ENCODE assay signal across 1 cellular context in genomic region chr3:23807161-23808015, GRCh38.
TF ChIP-seq lines count a peak whose summit lies in the region.

No MANE protein-coding gene starts in this region.

TF ChIP-seq in K562, 482 proteins besides CTCF, POLR2A, EP300 and RAD21 (continued from another document):
- TF ChIP-seq UBTF (IDR thresholded peaks at IDR 0.05; ENCODE audit: borderline replicate concordance in 1 of 2, low read depth in 2 of 2, low read length in 2 of 2) = 0 out of 4 replicates have a peak, but pooled peaks of 1 of the 2 experiments have one; percentile 9
- TF ChIP-seq FOSL1 (tag; conservative IDR thresholded peaks at IDR 0.05) = no peak
- TF ChIP-seq ZNF512 (tag; IDR thresholded peaks at IDR 0.05) = 0 out of 2 replicates have a peak, but pooled peaks have one; percentile 4
- no peak for TF ChIP-seq SAFB2 (IDR thresholded peaks at IDR 0.05; ENCODE audit: borderline replicate concordance, low read depth, low read length, severe bottlenecking)
- 0 out of 2 replicates have a peak, but pooled peaks have one; percentile 24 for TF ChIP-seq ZNF384 (IDR thresholded peaks at IDR 0.05; ENCODE audit: low read depth, low read length)
- TF ChIP-seq TCF7L2 (IDR thresholded peaks at IDR 0.05; ENCODE audit: low read depth, low read length) = no peak
- no peak for TF ChIP-seq ZC3H8 (IDR thresholded peaks at IDR 0.05)
- peak; percentile 23 for TF ChIP-seq RBBP5 (IDR thresholded peaks at IDR 0.05; ENCODE audit: borderline replicate concordance, insufficient read depth, low read length, poor library complexity, severe bottlenecking)
- TF ChIP-seq, protein P1, sequence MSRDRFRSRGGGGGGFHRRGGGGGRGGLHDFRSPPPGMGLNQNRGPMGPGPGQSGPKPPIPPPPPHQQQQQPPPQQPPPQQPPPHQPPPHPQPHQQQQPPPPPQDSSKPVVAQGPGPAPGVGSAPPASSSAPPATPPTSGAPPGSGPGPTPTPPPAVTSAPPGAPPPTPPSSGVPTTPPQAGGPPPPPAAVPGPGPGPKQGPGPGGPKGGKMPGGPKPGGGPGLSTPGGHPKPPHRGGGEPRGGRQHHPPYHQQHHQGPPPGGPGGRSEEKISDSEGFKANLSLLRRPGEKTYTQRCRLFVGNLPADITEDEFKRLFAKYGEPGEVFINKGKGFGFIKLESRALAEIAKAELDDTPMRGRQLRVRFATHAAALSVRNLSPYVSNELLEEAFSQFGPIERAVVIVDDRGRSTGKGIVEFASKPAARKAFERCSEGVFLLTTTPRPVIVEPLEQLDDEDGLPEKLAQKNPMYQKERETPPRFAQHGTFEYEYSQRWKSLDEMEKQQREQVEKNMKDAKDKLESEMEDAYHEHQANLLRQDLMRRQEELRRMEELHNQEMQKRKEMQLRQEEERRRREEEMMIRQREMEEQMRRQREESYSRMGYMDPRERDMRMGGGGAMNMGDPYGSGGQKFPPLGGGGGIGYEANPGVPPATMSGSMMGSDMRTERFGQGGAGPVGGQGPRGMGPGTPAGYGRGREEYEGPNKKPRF (IDR thresholded peaks at IDR 0.05; ENCODE audit: low read depth, low read length) = no peak
- no peak for TF ChIP-seq POLR2AphosphoS5 (IDR thresholded peaks at IDR 0.05; ENCODE audit: control insufficient read depth, insufficient read depth, low read depth, low read length)
- TF ChIP-seq, protein P2, sequence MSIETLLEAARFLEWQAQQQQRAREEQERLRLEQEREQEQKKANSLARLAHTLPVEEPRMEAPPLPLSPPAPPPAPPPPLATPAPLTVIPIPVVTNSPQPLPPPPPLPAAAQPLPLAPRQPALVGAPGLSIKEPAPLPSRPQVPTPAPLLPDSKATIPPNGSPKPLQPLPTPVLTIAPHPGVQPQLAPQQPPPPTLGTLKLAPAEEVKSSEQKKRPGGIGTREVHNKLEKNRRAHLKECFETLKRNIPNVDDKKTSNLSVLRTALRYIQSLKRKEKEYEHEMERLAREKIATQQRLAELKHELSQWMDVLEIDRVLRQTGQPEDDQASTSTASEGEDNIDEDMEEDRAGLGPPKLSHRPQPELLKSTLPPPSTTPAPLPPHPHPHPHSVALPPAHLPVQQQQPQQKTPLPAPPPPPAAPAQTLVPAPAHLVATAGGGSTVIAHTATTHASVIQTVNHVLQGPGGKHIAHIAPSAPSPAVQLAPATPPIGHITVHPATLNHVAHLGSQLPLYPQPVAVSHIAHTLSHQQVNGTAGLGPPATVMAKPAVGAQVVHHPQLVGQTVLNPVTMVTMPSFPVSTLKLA (conservative IDR thresholded peaks at IDR 0.05) = peak in 1 of 2 experiments; percentile 65; a peak in 2 of 4 replicates
- no peak for TF ChIP-seq ELF2 (CRISPR knock-in tag; IDR thresholded peaks at IDR 0.05)
- TF ChIP-seq SUPT5H (IDR thresholded peaks at IDR 0.05) = 0 out of 2 replicates have a peak, but pooled peaks have one; percentile 0
- TF ChIP-seq NFRKB (IDR thresholded peaks at IDR 0.05; ENCODE audit: low read depth) = 0 out of 2 replicates have a peak, but pooled peaks have one; percentile 36
- TF ChIP-seq HSF4 (CRISPR knock-in tag; IDR thresholded peaks at IDR 0.05; ENCODE audit: borderline replicate concordance) = no peak
- TF ChIP-seq XRCC5 (IDR thresholded peaks at IDR 0.05; ENCODE audit: low read depth, low read length) = 0 out of 2 replicates have a peak, but pooled peaks have one; percentile 26
